10 cellular contexts compared by ENCODE assay signal in the genomic region with DNA sequence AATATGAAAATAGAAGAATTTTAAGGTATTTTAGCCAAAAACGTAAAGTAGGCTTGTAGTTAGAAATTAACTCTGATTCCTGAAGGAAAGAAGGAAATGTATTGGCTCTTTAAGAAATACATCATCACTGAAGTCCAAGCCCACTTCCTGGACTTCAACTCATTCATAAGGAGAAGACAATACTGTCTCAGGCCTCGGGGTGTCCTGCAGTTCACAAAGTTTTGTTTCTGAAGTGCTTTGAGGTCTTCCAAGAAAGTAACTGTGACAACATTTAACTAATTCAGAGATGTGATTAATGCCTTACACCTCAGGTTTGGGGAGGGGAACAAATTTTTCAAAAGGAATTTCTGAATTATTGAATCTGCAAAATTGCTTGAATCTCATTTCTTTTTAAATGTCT.
DNase-seq lines count a peak whose midpoint lies in the region; ATAC-seq and TF ChIP-seq lines count a peak whose summit lies in the region.
"Had no signal": no experiment of that assay in that cellular context is flagged by ENCODE, and none has a peak within 500 bp of the region (broad histone marks: within the 10 kb centered on the region; RNA-seq: fewer than 3 reads in every experiment).

No MANE protein-coding gene starts in this region.

- in situ Hi-C loops in mammary epithelial cell (cut with MboI; ENCODE audit: low sequenced_read_pairs in 2 of 2): no loop called here
- in situ Hi-C loops in G401 (cut with HindIII; ENCODE audit: low sequenced_read_pairs): no loop called here

- H3K36me3 Mint-ChIP-seq in brain: peaks cover 5% of the 10 kb centered on the region
- H3K36me3 Mint-ChIP-seq: activated naive CD8-positive, alpha-beta T cell treated with anti-CD3 and anti-CD28 coated beads, Interleukin-2, amount 10 ng/mL, durations not matched to agents 7 days and 5 days had no signal

- H3K9me3 ChIP-seq in mammary epithelial cell (replicated peaks; ENCODE audit: insufficient read depth, low read length): no peaks in the 10 kb centered on the region
- no peaks in the 10 kb centered on the region for H3K9me3 ChIP-seq in breast epithelium
- no peaks in the 10 kb centered on the region for H3K9me3 ChIP-seq in upper lobe of right lung

- H2AFZ ChIP-seq in mammary epithelial cell (ENCODE audit: low read depth, low read length): peak overlapping the region; percentile 31

- peaks cover 21% of the 10 kb centered on the region for H3K27me3 Mint-ChIP-seq in brain

- CTCF ChIA-PET in mammary epithelial cell (lab: Charles Lee; ENCODE audit: low non-redundant PET): no interaction called here

- peak overlapping the region; percentile 81 to 90 (median 82) for H3K4me3 Mint-ChIP-seq in brain

- no peak for TF ChIP-seq CTCF in mammary epithelial cell (conservative IDR thresholded peaks at IDR 0.05 in 1 of 2, IDR thresholded peaks at IDR 0.05 in 1 of 2; ENCODE audit: extremely low read depth in 1 of 2, insufficient read depth in 1 of 2, low read depth in 1 of 2, low read length in 2 of 2)
- peak in 1 of 3 donors; percentile 28 for TF ChIP-seq CTCF in breast epithelium (IDR thresholded peaks at IDR 0.05)
- TF ChIP-seq CTCF in brain (conservative IDR thresholded peaks at IDR 0.05): no peak
- TF ChIP-seq CTCF in upper lobe of right lung (IDR thresholded peaks at IDR 0.05): peak; percentile 16

- no peaks in the 10 kb centered on the region for H4K20me1 ChIP-seq in mammary epithelial cell (ENCODE audit: insufficient read depth, low read length)
- H4K20me1 ChIP-seq: BLaER1 had no signal

- ATAC-seq in upper lobe of right lung: no peak

- H3K27me3 ChIP-seq in mammary epithelial cell (ENCODE audit: insufficient read depth, low read length): peaks cover 2% of the 10 kb centered on the region
- H3K27me3 ChIP-seq in breast epithelium: no peaks in the 10 kb centered on the region
- no peaks in the 10 kb centered on the region for H3K27me3 ChIP-seq in upper lobe of right lung
- H3K27me3 ChIP-seq: BLaER1 had no signal

- intact Hi-C loops in mammary epithelial cell (cut with micrococcal nuclease): no loop called here
- intact Hi-C loops in breast epithelium (cut with DNase I; ENCODE audit: low total_unique reads): no loop called here
- intact Hi-C loops in upper lobe of right lung (cut with DNase I): no loop called here

- H3K4me1 ChIP-seq in mammary epithelial cell (ENCODE audit: insufficient read depth, low read length) (no peaks in the 10 kb centered on the region), breast epithelium (no peaks in the 10 kb centered on the region), upper lobe of right lung (peaks cover 50% of the 10 kb centered on the region)

- DNase-seq in mammary epithelial cell (no peak), breast epithelium (ENCODE audit: low spot score in 2 of 2) (no peak), kidney glomerular epithelial cell (lab: John Stamatoyannopoulos, UW) (peak; percentile 70), upper lobe of right lung (no peak), cortex of kidney (lab: John Stamatoyannopoulos, UW) (no peak), G401 (ENCODE audit: low spot score) (no peak), NCI-H187 (lab: John Stamatoyannopoulos, UW) (no peak)
- DNase-seq: activated naive CD8-positive, alpha-beta T cell treated with anti-CD3 and anti-CD28 coated beads, Interleukin-2, amount 10 ng/mL, durations not matched to agents 7 days and 5 days had no signal

- peaks cover 76% of the 10 kb centered on the region for H3K4me1 Mint-ChIP-seq in brain

- WGBS in mammary epithelial cell (ENCODE audit: low coverage, missing lambda C conversion rate): 53% methylated on average over 2 of the region's 2 CpGs

- dilution Hi-C loops in mammary epithelial cell (cut with HindIII; ENCODE audit: low sequenced_read_pairs): no loop called here

- no peak overlapping the region for H3K27ac ChIP-seq in mammary epithelial cell (ENCODE audit: insufficient read depth, low read depth, low read length)
- H3K27ac ChIP-seq in breast epithelium: no peak overlapping the region
- H3K27ac ChIP-seq in upper lobe of right lung: no peak overlapping the region
- H3K27ac ChIP-seq: BLaER1 had no signal

- no peaks in the 10 kb centered on the region for H3K79me2 ChIP-seq in mammary epithelial cell (ENCODE audit: insufficient read depth, low read length)

- H3K9me3 Mint-ChIP-seq in brain: peaks cover 0 to 3% (median 0%) of the 10 kb centered on the region in 5 experiments
- H3K9me3 Mint-ChIP-seq: activated naive CD8-positive, alpha-beta T cell treated with anti-CD3 and anti-CD28 coated beads, Interleukin-2, amount 10 ng/mL, durations not matched to agents 7 days and 5 days had no signal

- no TSS peak for BruUV-seq in mammary epithelial cell (replicated peaks; lab: Mats Ljungman, UMichigan)

- peak overlapping the region in 2 of 5 experiments; percentile 80 to 88 for H3K27ac Mint-ChIP-seq in brain
- H3K27ac Mint-ChIP-seq: activated naive CD8-positive, alpha-beta T cell treated with anti-CD3 and anti-CD28 coated beads, Interleukin-2, amount 10 ng/mL, durations not matched to agents 7 days and 5 days had no signal

- no peak overlapping the region for H3K9ac ChIP-seq in mammary epithelial cell (ENCODE audit: insufficient read depth, low read length)
- H3K9ac ChIP-seq: BLaER1 had no signal

- H3K36me3 ChIP-seq in mammary epithelial cell (ENCODE audit: insufficient read depth, low read length) (no peaks in the 10 kb centered on the region), breast epithelium (no peaks in the 10 kb centered on the region), upper lobe of right lung (no peaks in the 10 kb centered on the region)
- H3K36me3 ChIP-seq: BLaER1 had no signal

- no peak overlapping the region for H3K4me2 ChIP-seq in mammary epithelial cell (ENCODE audit: insufficient read depth, low read depth, low read length)

- H3K4me3 ChIP-seq in mammary epithelial cell (replicated peaks in 1 of 3; ENCODE audit: insufficient read depth in 1 of 3, low read depth in 2 of 3, low read length in 3 of 3) (no peak overlapping the region), breast epithelium (peak overlapping the region in 1 of 3 donors; percentile 95), upper lobe of right lung (peak overlapping the region; percentile 91)
- H3K4me3 ChIP-seq: BLaER1 had no signal

- no peak for TF ChIP-seq POLR2A in breast epithelium (IDR thresholded peaks at IDR 0.05)
